In genomic region chr16:84948855-84949610, GRCh38 we compare ENCODE assay signal across 1 cellular context.
TF ChIP-seq lines count a peak whose summit lies in the region.

No MANE protein-coding gene starts in this region.

TF ChIP-seq in GM12878, 131 proteins besides CTCF, POLR2A, EP300 and RAD21 (continued from another document and continues in another):
- TF ChIP-seq MLLT1 (IDR thresholded peaks at IDR 0.05) (peak; percentile 97), YY1 (IDR thresholded peaks at IDR 0.05; ENCODE audit: low read depth, low read length) (no peak), ELK1 (IDR thresholded peaks at IDR 0.05; ENCODE audit: low read depth, low read length) (no peak), CHD2 (IDR thresholded peaks at IDR 0.05; ENCODE audit: borderline replicate concordance, low read depth, low read length) (no peak), BCLAF1 (IDR thresholded peaks at IDR 0.05) (no peak), TCF7 (IDR thresholded peaks at IDR 0.05; ENCODE audit: borderline replicate concordance) (no peak), TAF1 (IDR thresholded peaks at IDR 0.05; ENCODE audit: borderline replicate concordance, low read depth, low read length) (no peak), PAX5 (IDR thresholded peaks at IDR 0.05; ENCODE audit: borderline replicate concordance, low read depth, low read length) (peak; percentile 47; the same call in 1 of the 2 replicates), IRF5 (IDR thresholded peaks at IDR 0.05; ENCODE audit: borderline replicate concordance) (peak; percentile 86), MEF2B (IDR thresholded peaks at IDR 0.05; ENCODE audit: partially characterized antibody, poor library complexity, severe bottlenecking) (peak; percentile 31), E2F4 (IDR thresholded peaks at IDR 0.05; ENCODE audit: low read depth, low read length) (no peak), TCF3 (IDR thresholded peaks at IDR 0.05; ENCODE audit: borderline replicate concordance, insufficient read depth, low read depth, low read length) (no peak), STAT3 (IDR thresholded peaks at IDR 0.05; ENCODE audit: low read depth, low read length) (no peak), EED (IDR thresholded peaks at IDR 0.05; ENCODE audit: low read depth) (no peak), SMAD1 (IDR thresholded peaks at IDR 0.05; ENCODE audit: low read depth, partially characterized antibody) (no peak), FOXM1 (IDR thresholded peaks at IDR 0.05; ENCODE audit: low read depth, low read length) (no peak), NKRF (conservative IDR thresholded peaks at IDR 0.05) (no peak), E4F1 (IDR thresholded peaks at IDR 0.05; ENCODE audit: borderline replicate concordance, partially characterized antibody) (peak; percentile 9), RELA (IDR thresholded peaks at IDR 0.05; ENCODE audit: borderline replicate concordance, partially characterized antibody) (no peak), ZNF217 (IDR thresholded peaks at IDR 0.05) (no peak), TBL1XR1 (IDR thresholded peaks at IDR 0.05; ENCODE audit: low read depth, low read length) (no peak), CHD1 (IDR thresholded peaks at IDR 0.05; ENCODE audit: low read depth, low read length) (no peak), DPF2 (IDR thresholded peaks at IDR 0.05) (no peak), ZNF274 (IDR thresholded peaks at IDR 0.05; ENCODE audit: insufficient read depth, insufficient read length) (no peak), IRF4 (IDR thresholded peaks at IDR 0.05; ENCODE audit: low read depth, low read length) (no peak), CREM (IDR thresholded peaks at IDR 0.05; ENCODE audit: low read depth) (no peak), ESRRA (IDR thresholded peaks at IDR 0.05; ENCODE audit: low read length) (no peak), SMAD5 (IDR thresholded peaks at IDR 0.05; ENCODE audit: low read depth) (no peak), MTA2 (IDR thresholded peaks at IDR 0.05; ENCODE audit: low read depth) (0 out of 2 replicates have a peak, but pooled peaks have one; percentile 28), SKIL (IDR thresholded peaks at IDR 0.05; ENCODE audit: low read depth, poor library complexity, severe bottlenecking) (peak; percentile 73), NRF1 (conservative IDR thresholded peaks at IDR 0.05; ENCODE audit: low read depth, low read length) (no peak), PBX3 (IDR thresholded peaks at IDR 0.05; ENCODE audit: insufficient replicate concordance, low read depth, low read length) (no peak), SIN3A (IDR thresholded peaks at IDR 0.05; ENCODE audit: low read depth, low read length) (no peak), RCOR1 (conservative IDR thresholded peaks at IDR 0.05; ENCODE audit: low read depth, low read length) (no peak), MYC (IDR thresholded peaks at IDR 0.05; ENCODE audit: insufficient read depth, insufficient read length, insufficient replicate concordance, low read length, severe bottlenecking) (no peak), FOXK2 (IDR thresholded peaks at IDR 0.05) (peak; percentile 8; the same call in 1 of the 2 replicates), ZBTB4 (CRISPR knock-in tag; IDR thresholded peaks at IDR 0.05) (no peak), ETV6 (conservative IDR thresholded peaks at IDR 0.05 in 1 of 2, IDR thresholded peaks at IDR 0.05 in 1 of 2; ENCODE audit: borderline replicate concordance in 1 of 2, low read depth in 1 of 2) (no peak)
